In genomic region chr7:105776068-105776790, GRCh38 we compare ENCODE assay signal across 1 cellular context.
TF ChIP-seq lines count a peak whose summit lies in the region.

No MANE protein-coding gene starts in this region.

TF ChIP-seq in H1, 55 proteins besides CTCF, POLR2A, EP300 and RAD21 (continued from another document):
- TF ChIP-seq CHD7 (IDR thresholded peaks at IDR 0.05; ENCODE audit: insufficient replicate concordance, low read length) (no peak), SP4 (IDR thresholded peaks at IDR 0.05; ENCODE audit: low read length) (no peak), SIN3A (conservative IDR thresholded peaks at IDR 0.05 in 1 of 2, IDR thresholded peaks at IDR 0.05 in 1 of 2; ENCODE audit: low read depth in 1 of 2, low read length in 2 of 2) (peak; percentile 24 to 86; a peak in 2 of 4 replicates), SIX5 (IDR thresholded peaks at IDR 0.05; ENCODE audit: low read depth, low read length) (no peak), RBBP5 (IDR thresholded peaks at IDR 0.05; ENCODE audit: borderline replicate concordance, low read depth, low read length) (0 out of 2 replicates have a peak, but pooled peaks have one; percentile 36), TEAD4 (IDR thresholded peaks at IDR 0.05; ENCODE audit: low read depth, low read length) (peak; percentile 44; the same call in 1 of the 2 replicates), GTF2F1 (IDR thresholded peaks at IDR 0.05; ENCODE audit: borderline replicate concordance, low read depth, low read length) (no peak), NRF1 (IDR thresholded peaks at IDR 0.05; ENCODE audit: low read depth, low read length) (no peak), NANOG (IDR thresholded peaks at IDR 0.05; ENCODE audit: insufficient read depth, low read depth, low read length, poor library complexity, severe bottlenecking) (peak; percentile 86), SUZ12 (IDR thresholded peaks at IDR 0.05; ENCODE audit: low read length) (no peak), KDM1A (IDR thresholded peaks at IDR 0.05; ENCODE audit: borderline replicate concordance, low read length) (no peak), CHD1 (IDR thresholded peaks at IDR 0.05; ENCODE audit: low read depth, low read length) (no peak), SRF (IDR thresholded peaks at IDR 0.05; ENCODE audit: low read depth, low read length) (no peak), BRCA1 (IDR thresholded peaks at IDR 0.05; ENCODE audit: low read depth, low read length) (no peak), SP2 (IDR thresholded peaks at IDR 0.05; ENCODE audit: low read length) (no peak), USF2 (IDR thresholded peaks at IDR 0.05; ENCODE audit: low read length) (peak; percentile 57), SIRT6 (IDR thresholded peaks at IDR 0.05; ENCODE audit: low read length) (no peak), CTBP2 (IDR thresholded peaks at IDR 0.05; ENCODE audit: borderline replicate concordance, insufficient read depth, insufficient read length, low read length) (peak; percentile 40), FOSL1 (IDR thresholded peaks at IDR 0.05; ENCODE audit: insufficient read depth, low read depth, low read length) (no peak), CHD2 (IDR thresholded peaks at IDR 0.05; ENCODE audit: low read length) (no peak), SAP30 (IDR thresholded peaks at IDR 0.05; ENCODE audit: insufficient read depth, insufficient replicate concordance, low read length) (no peak), HDAC2 (IDR thresholded peaks at IDR 0.05; ENCODE audit: borderline replicate concordance in 1 of 2, low read depth in 2 of 2, low read length in 2 of 2) (peak in 1 of 2 experiments; percentile 57; a peak in 2 of 4 replicates), ASH2L (IDR thresholded peaks at IDR 0.05; ENCODE audit: low read length) (no peak), PHF8 (conservative IDR thresholded peaks at IDR 0.05; ENCODE audit: low read depth, low read length) (no peak), BCL11A (IDR thresholded peaks at IDR 0.05; ENCODE audit: low read depth in 2 of 2, low read length in 2 of 2) (no peak), TBP (IDR thresholded peaks at IDR 0.05; ENCODE audit: low read depth, low read length) (no peak), POU5F1 (IDR thresholded peaks at IDR 0.05; ENCODE audit: low read depth, low read length) (no peak), CBX5 (IDR thresholded peaks at IDR 0.05; ENCODE audit: low read depth, low read length) (no peak), EGR1 (IDR thresholded peaks at IDR 0.05; ENCODE audit: borderline replicate concordance, low read depth, low read length) (no peak), CEBPB (IDR thresholded peaks at IDR 0.05; ENCODE audit: low read depth, low read length) (no peak), GABPA (IDR thresholded peaks at IDR 0.05; ENCODE audit: borderline replicate concordance, insufficient read depth, low read length) (no peak), ZNF274 (IDR thresholded peaks at IDR 0.05; ENCODE audit: borderline replicate concordance, extremely low read depth, low read length) (no peak), RNF2 (IDR thresholded peaks at IDR 0.05; ENCODE audit: borderline replicate concordance, low read depth, low read length, missing control alignments, poor library complexity, severe bottlenecking) (no peak), RFX5 (IDR thresholded peaks at IDR 0.05; ENCODE audit: borderline replicate concordance, low read depth, low read length) (no peak), KDM5A (IDR thresholded peaks at IDR 0.05; ENCODE audit: low read length) (no peak), RXRA (IDR thresholded peaks at IDR 0.05; ENCODE audit: insufficient read depth, low read depth, low read length) (no peak), JUND (IDR thresholded peaks at IDR 0.05; ENCODE audit: low read length) (peak; percentile 97), EZH2 (IDR thresholded peaks at IDR 0.05; ENCODE audit: low read depth, low read length, severe bottlenecking) (peak; percentile 11), CREB1 (IDR thresholded peaks at IDR 0.05) (peak; percentile 58)
- TF ChIP-seq, protein P1, sequence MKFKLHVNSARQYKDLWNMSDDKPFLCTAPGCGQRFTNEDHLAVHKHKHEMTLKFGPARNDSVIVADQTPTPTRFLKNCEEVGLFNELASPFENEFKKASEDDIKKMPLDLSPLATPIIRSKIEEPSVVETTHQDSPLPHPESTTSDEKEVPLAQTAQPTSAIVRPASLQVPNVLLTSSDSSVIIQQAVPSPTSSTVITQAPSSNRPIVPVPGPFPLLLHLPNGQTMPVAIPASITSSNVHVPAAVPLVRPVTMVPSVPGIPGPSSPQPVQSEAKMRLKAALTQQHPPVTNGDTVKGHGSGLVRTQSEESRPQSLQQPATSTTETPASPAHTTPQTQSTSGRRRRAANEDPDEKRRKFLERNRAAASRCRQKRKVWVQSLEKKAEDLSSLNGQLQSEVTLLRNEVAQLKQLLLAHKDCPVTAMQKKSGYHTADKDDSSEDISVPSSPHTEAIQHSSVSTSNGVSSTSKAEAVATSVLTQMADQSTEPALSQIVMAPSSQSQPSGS (IDR thresholded peaks at IDR 0.05; ENCODE audit: low read length): peak; percentile 80; the same call in 1 of the 2 replicates
- TF ChIP-seq, protein P2, sequence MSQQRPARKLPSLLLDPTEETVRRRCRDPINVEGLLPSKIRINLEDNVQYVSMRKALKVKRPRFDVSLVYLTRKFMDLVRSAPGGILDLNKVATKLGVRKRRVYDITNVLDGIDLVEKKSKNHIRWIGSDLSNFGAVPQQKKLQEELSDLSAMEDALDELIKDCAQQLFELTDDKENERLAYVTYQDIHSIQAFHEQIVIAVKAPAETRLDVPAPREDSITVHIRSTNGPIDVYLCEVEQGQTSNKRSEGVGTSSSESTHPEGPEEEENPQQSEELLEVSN (IDR thresholded peaks at IDR 0.05): no peak
TF ChIP-seq in H1: peak in this region for 16.
